Comparison of ENCODE assay signal across 8 cellular contexts in the genomic region with DNA sequence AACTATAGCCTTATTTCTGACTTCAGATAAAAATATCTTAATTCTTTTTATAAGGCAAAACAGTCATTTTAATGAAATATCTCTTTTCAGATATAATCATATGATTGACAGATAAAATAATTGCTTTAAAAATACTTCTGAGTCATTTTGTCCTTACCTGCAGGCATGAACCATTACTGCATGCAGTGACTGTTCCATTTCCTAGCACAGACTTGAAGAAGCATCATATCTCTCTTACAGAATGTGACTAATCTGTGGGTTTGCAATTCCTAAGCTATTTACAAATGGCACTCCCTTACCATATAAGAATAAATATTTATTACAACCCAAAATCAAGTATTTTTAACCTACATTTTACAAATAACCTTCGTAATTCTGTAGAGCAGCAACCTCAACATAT.
DNase-seq lines count a peak whose midpoint lies in the region; ATAC-seq and TF ChIP-seq lines count a peak whose summit lies in the region.

No MANE protein-coding gene starts in this region.

- H3K27ac Mint-ChIP-seq in activated T-helper 17 cell treated with anti-CD3 and anti-CD28 coated beads, Interleukin-2, amount 50 U/mL, for 72 hours, result peak overlapping the region; percentile 88

- 32% methylated on average over 1 of the region's 1 CpG for WGBS in right cardiac atrium

- peak overlapping the region; percentile 84 for H3K4me3 Mint-ChIP-seq in activated T-helper 17 cell treated with anti-CD3 and anti-CD28 coated beads, Interleukin-2, amount 50 U/mL, for 72 hours

- no peak for TF ChIP-seq POLR2A in GM18505 (IDR thresholded peaks at IDR 0.05; ENCODE audit: borderline replicate concordance, extremely low read depth, insufficient read depth, insufficient read length)

- peaks cover 31% of the 10 kb centered on the region for H3K4me1 Mint-ChIP-seq in activated T-helper 17 cell treated with anti-CD3 and anti-CD28 coated beads, Interleukin-2, amount 50 U/mL, for 72 hours

- no peaks in the 10 kb centered on the region for H3K9me3 ChIP-seq in right cardiac atrium (ENCODE audit: control insufficient read depth, low read length)
- no peaks in the 10 kb centered on the region for H3K9me3 ChIP-seq in stomach smooth muscle (ENCODE audit: control insufficient read depth in 2 of 2, low read length in 2 of 2)

- intact Hi-C loops in right cardiac atrium (cut with DNase I), result no loop called here

- H3K27ac ChIP-seq in right cardiac atrium (ENCODE audit: low read length) (no peak overlapping the region), stomach smooth muscle (ENCODE audit: low read length) (no peak overlapping the region)

- H3K4me1 ChIP-seq in right cardiac atrium (ENCODE audit: control insufficient read depth, insufficient read depth, low read length) (peaks cover 4% of the 10 kb centered on the region), stomach smooth muscle (ENCODE audit: control insufficient read depth, insufficient read depth, low read length) (peaks cover 2% of the 10 kb centered on the region)

- DNase-seq in EH (ENCODE audit: low read depth), result peak; percentile 73
- no peak for DNase-seq in right cardiac atrium
- DNase-seq in NCI-H1436 treated with DMSO at 0.1 percent for 48 hours (lab: John Stamatoyannopoulos, UW), result no peak

- H3K36me3 ChIP-seq in stomach smooth muscle (ENCODE audit: control insufficient read depth in 2 of 2, insufficient read depth in 2 of 2, low read length in 2 of 2), result no peaks in the 10 kb centered on the region

- no peaks in the 10 kb centered on the region for H3K27me3 ChIP-seq in right cardiac atrium (ENCODE audit: control insufficient read depth, insufficient read depth)
- H3K27me3 ChIP-seq in stomach smooth muscle (ENCODE audit: control insufficient read depth in 1 of 2, insufficient read depth in 2 of 2, low read length in 2 of 2), result no peaks in the 10 kb centered on the region

- H3K36me3 Mint-ChIP-seq in activated T-helper 17 cell treated with anti-CD3 and anti-CD28 coated beads, Interleukin-2, amount 50 U/mL, for 72 hours (ENCODE audit: low read depth), result no peaks in the 10 kb centered on the region

- H3K4me3 ChIP-seq in right cardiac atrium (ENCODE audit: low read length), result peak overlapping the region; percentile 93
- peak overlapping the region; percentile 72 to 80 for H3K4me3 ChIP-seq in stomach smooth muscle (ENCODE audit: low read length in 2 of 2)

- H3K9me3 Mint-ChIP-seq in activated T-helper 17 cell treated with anti-CD3 and anti-CD28 coated beads, Interleukin-2, amount 50 U/mL, for 72 hours, result no peaks in the 10 kb centered on the region

- H3K27me3 Mint-ChIP-seq in activated T-helper 17 cell treated with anti-CD3 and anti-CD28 coated beads, Interleukin-2, amount 50 U/mL, for 72 hours, result no peaks in the 10 kb centered on the region

- peak overlapping the region; percentile 68 to 75 for H3K9ac ChIP-seq in stomach smooth muscle (ENCODE audit: low read length in 2 of 2)

- ATAC-seq in HG03095 (IDR thresholded peaks at IDR 0.05; ENCODE audit: unreplicated experiment), result peak; percentile 37
- peak; percentile 90 for ATAC-seq in activated T-helper 17 cell treated with anti-CD3 and anti-CD28 coated beads, Interleukin-2, amount 50 U/mL, for 72 hours (replicated peaks)
- peak; percentile 51 to 56 for ATAC-seq in right cardiac atrium
- ATAC-seq in GM18505 (IDR thresholded peaks at IDR 0.05; ENCODE audit: unreplicated experiment), result no peak
- no peak for ATAC-seq in GM18858 (IDR thresholded peaks at IDR 0.05; ENCODE audit: unreplicated experiment)

Comparison
In these comparisons a context has a peak if more than half of its experiments do, and no peak if none do; other contexts are left out.
1. ATAC-seq: peak in HG03095 (single experiment), activated T-helper 17 cell treated with anti-CD3 and anti-CD28 coated beads, Interleukin-2, amount 50 U/mL, for 72 hours (single experiment) and right cardiac atrium (2 of 2); none in GM18505 (single experiment) and GM18858 (single experiment).